20 cellular contexts compared by ENCODE assay signal in genomic region chr1:9701661-9702060, GRCh38. TPM values are rescaled to one million over a fixed set of nuclear protein-coding genes. Genes with fewer than 3 reads are reported as not detected.
DNase-seq lines count a peak whose midpoint lies in the region; ATAC-seq and TF ChIP-seq lines count a peak whose summit lies in the region.
"Had no signal": no experiment of that assay in that cellular context is flagged by ENCODE, and none has a peak within 500 bp of the region (broad histone marks: within the 10 kb centered on the region; RNA-seq: fewer than 3 reads in every experiment).

No MANE protein-coding gene starts in this region.

- H3K27me3 ChIP-seq in adrenal gland, result no peaks in the 10 kb centered on the region
- H3K27me3 ChIP-seq: ascending aorta, gastrocnemius medialis had no signal

- no peaks in the 10 kb centered on the region for H3K36me3 ChIP-seq in adrenal gland (replicated peaks in 1 of 2)
- H3K36me3 ChIP-seq: ascending aorta, gastrocnemius medialis had no signal

- H3K9me3 ChIP-seq in adrenal gland (replicated peaks in 1 of 3), result no peaks in the 10 kb centered on the region
- H3K9me3 ChIP-seq: ascending aorta, gastrocnemius medialis had no signal

- 75 to 81% (median 78%) methylated on average over 2 to 3 of the region's 3 CpGs for WGBS in adrenal gland, 4 donors

- no peak overlapping the region for H3K4me3 ChIP-seq in adrenal gland
- H3K4me3 ChIP-seq: ascending aorta, gastrocnemius medialis, GM12878, K562, lung had no signal

- H3K9me3 Mint-ChIP-seq in activated naive CD8-positive, alpha-beta T cell (ENCODE audit: low read depth), result no peaks in the 10 kb centered on the region
- H3K9me3 Mint-ChIP-seq in activated naive CD8-positive, alpha-beta T cell treated with anti-CD3 and anti-CD28 coated beads, Interleukin-2, amount 50 U/mL, for 24 hours, result peaks cover 3% of the 10 kb centered on the region
- H3K9me3 Mint-ChIP-seq in T-cell, result peaks cover 0 to 7% (median 0%) of the 10 kb centered on the region in 3 donors
- H3K9me3 Mint-ChIP-seq in stimulated activated naive B cell treated with anti-CD40 and anti-IgM and Interleukin-4, amounts not matched to agents 10 μg/mL and 1 μg/mL and 100 μg/mL, for 72 hours, result peaks cover 6 to 8% of the 10 kb centered on the region in 2 donors
- H3K9me3 Mint-ChIP-seq: activated T-cell treated with anti-CD3 and anti-CD28 coated beads, Interleukin-2, amount 50 U/mL, for 4 hours had no signal

- no peak overlapping the region for H3K27ac ChIP-seq in adrenal gland
- H3K27ac ChIP-seq: ascending aorta, gastrocnemius medialis had no signal

- H3K27me3 Mint-ChIP-seq in activated naive CD8-positive, alpha-beta T cell, result no peaks in the 10 kb centered on the region
- H3K27me3 Mint-ChIP-seq in activated naive CD8-positive, alpha-beta T cell treated with anti-CD3 and anti-CD28 coated beads, Interleukin-2, amount 50 U/mL, for 24 hours, result no peaks in the 10 kb centered on the region
- no peaks in the 10 kb centered on the region for H3K27me3 Mint-ChIP-seq in T-cell
- H3K27me3 Mint-ChIP-seq in stimulated activated naive B cell treated with anti-CD40 and anti-IgM and Interleukin-4, amounts not matched to agents 10 μg/mL and 1 μg/mL and 100 μg/mL, for 72 hours, result no peaks in the 10 kb centered on the region

- no peaks in the 10 kb centered on the region for H3K4me1 ChIP-seq in adrenal gland (replicated peaks in 1 of 2)
- H3K4me1 ChIP-seq: ascending aorta, gastrocnemius medialis had no signal

- H3K27ac Mint-ChIP-seq in activated naive CD8-positive, alpha-beta T cell, result peak overlapping the region; percentile 69
- H3K27ac Mint-ChIP-seq in activated naive CD8-positive, alpha-beta T cell treated with anti-CD3 and anti-CD28 coated beads, Interleukin-2, amount 50 U/mL, for 24 hours, result no peak overlapping the region
- peak overlapping the region; percentile 62 to 69 for H3K27ac Mint-ChIP-seq in T-cell
- peak overlapping the region; percentile 86 for H3K27ac Mint-ChIP-seq in stimulated activated naive B cell treated with anti-CD40 and anti-IgM and Interleukin-4, amounts not matched to agents 10 μg/mL and 1 μg/mL and 100 μg/mL, for 72 hours

- DNase-seq in activated naive CD8-positive, alpha-beta T cell treated with anti-CD3 and anti-CD28 coated beads, Interleukin-2, amount 50 U/mL, for 24 hours, result no peak
- no peak for DNase-seq in T-cell
- DNase-seq in fibroblast of gingiva (ENCODE audit: low read depth), result peak; percentile 33
- DNase-seq in stimulated activated naive B cell treated with anti-CD40 and anti-IgM and Interleukin-4, amounts not matched to agents 10 μg/mL and 1 μg/mL and 100 μg/mL, for 72 hours, result no peak
- DNase-seq in activated CD4-positive, CD25-positive, alpha-beta regulatory T cell (lab: John Stamatoyannopoulos, UW), result no peak
- DNase-seq in DMS153 (lab: John Stamatoyannopoulos, UW), result no peak
- no peak for DNase-seq in adrenal gland
- DNase-seq: activated CD4-positive, alpha-beta T cell treated with anti-CD3 and anti-CD28 coated beads, Interleukin-2, amount 50 U/mL, for 4 hours; activated naive CD4-positive, alpha-beta T cell; activated T-cell treated with anti-CD3 and anti-CD28 coated beads, Interleukin-2, amount 50 U/mL, for 4 hours; gastrocnemius medialis; hippocampal formation; NCI-H1436 treated with DMSO at 0.1 percent for 48 hours; NCI-H526 treated with DMSO at 0.1 percent for 48 hours; stimulated activated CD8-positive, alpha-beta memory T cell treated with anti-CD3 and anti-CD28 coated beads, Interleukin-4, amount 100 ng/mL, for 48 hours had no signal

- CTCF ChIA-PET in T-cell (lab: Charles Lee), result interaction anchor here in 1 of 2 donors (0.6 to 1.2 kb wide), 2 partner anchors 75 to 414 kb away, joined by 5 to 6 read pairs; no protein-coding TSS in a partner anchor

- H3K4me3 Mint-ChIP-seq in activated naive CD8-positive, alpha-beta T cell, result no peak overlapping the region
- H3K4me3 Mint-ChIP-seq in activated naive CD8-positive, alpha-beta T cell treated with anti-CD3 and anti-CD28 coated beads, Interleukin-2, amount 50 U/mL, for 24 hours, result no peak overlapping the region
- no peak overlapping the region for H3K4me3 Mint-ChIP-seq in T-cell
- H3K4me3 Mint-ChIP-seq in stimulated activated naive B cell treated with anti-CD40 and anti-IgM and Interleukin-4, amounts not matched to agents 10 μg/mL and 1 μg/mL and 100 μg/mL, for 72 hours, result no peak overlapping the region
- H3K4me3 Mint-ChIP-seq: activated T-cell treated with anti-CD3 and anti-CD28 coated beads, Interleukin-2, amount 50 U/mL, for 4 hours had no signal

- peaks cover 73% of the 10 kb centered on the region for H3K4me1 Mint-ChIP-seq in activated naive CD8-positive, alpha-beta T cell (ENCODE audit: low read depth)
- peaks cover 58% of the 10 kb centered on the region for H3K4me1 Mint-ChIP-seq in activated naive CD8-positive, alpha-beta T cell treated with anti-CD3 and anti-CD28 coated beads, Interleukin-2, amount 50 U/mL, for 24 hours
- H3K4me1 Mint-ChIP-seq in T-cell, result peaks cover 60 to 77% (median 72%) of the 10 kb centered on the region in 3 donors
- peaks cover 39 to 67% of the 10 kb centered on the region in 2 donors for H3K4me1 Mint-ChIP-seq in stimulated activated naive B cell treated with anti-CD40 and anti-IgM and Interleukin-4, amounts not matched to agents 10 μg/mL and 1 μg/mL and 100 μg/mL, for 72 hours

- peaks cover 9% of the 10 kb centered on the region for H3K36me3 Mint-ChIP-seq in activated naive CD8-positive, alpha-beta T cell
- H3K36me3 Mint-ChIP-seq in activated naive CD8-positive, alpha-beta T cell treated with anti-CD3 and anti-CD28 coated beads, Interleukin-2, amount 50 U/mL, for 24 hours (ENCODE audit: low read depth), result peaks cover 58% of the 10 kb centered on the region
- peaks cover 33% of the 10 kb centered on the region for H3K36me3 Mint-ChIP-seq in T-cell
- H3K36me3 Mint-ChIP-seq in stimulated activated naive B cell treated with anti-CD40 and anti-IgM and Interleukin-4, amounts not matched to agents 10 μg/mL and 1 μg/mL and 100 μg/mL, for 72 hours, result peaks cover 51 to 73% of the 10 kb centered on the region in 2 donors

- no peak for ATAC-seq in activated naive CD8-positive, alpha-beta T cell treated with anti-CD3 and anti-CD28 coated beads, Interleukin-2, amount 50 U/mL, for 24 hours
- no peak for ATAC-seq in T-cell (replicated peaks in 1 of 4)
- ATAC-seq in stimulated activated naive B cell treated with anti-CD40 and anti-IgM and Interleukin-4, amounts not matched to agents 10 μg/mL and 1 μg/mL and 100 μg/mL, for 72 hours (replicated peaks), result no peak

- no peak for TF ChIP-seq POLR2A in adrenal gland (IDR thresholded peaks at IDR 0.05)

- POLR2A ChIA-PET in T-cell (lab: Charles Lee), result no interaction called here

- no peak for TF ChIP-seq CTCF in adrenal gland (IDR thresholded peaks at IDR 0.05)

- intact Hi-C loops in adrenal gland (cut with DNase I), result no loop called here

RNA-seq across cellular contexts. Expression of gene PIK3CD, which starts 50.1 kb away (rescaled TPM):
- total RNA-seq in T-cell (100 to 1,000 TPM; 246 to 313 (median 280) TPM), adrenal gland (10 to 100 TPM in 4 of 8 donors, 1 to 10 TPM in 4; 3.9 to 16.4 (median 10.6) TPM)
- polyA plus RNA-seq in adrenal gland, result 1 to 10 TPM; 1.8 to 9.3 (median 2.9) TPM

Comparison
In these comparisons a context has a peak if more than half of its experiments do, and no peak if none do; other contexts are left out.
1. RNA of gene PIK3CD, which starts 50.1 kb away (total RNA-seq): 246 to 313 TPM in T-cell; 3.9 to 16.4 TPM in adrenal gland; every median in the first group is over 10 times any median in the second.